In genomic region chr14:77924392-77924948, GRCh38 we compare ENCODE assay signal across 18 cellular contexts.
"Had no signal": no experiment of that assay in that cellular context is flagged by ENCODE, and none has a peak within 500 bp of the region (broad histone marks: within the 10 kb centered on the region; RNA-seq: fewer than 3 reads in every experiment).

No MANE protein-coding gene starts in this region.

- H3K4me1 Mint-ChIP-seq: IgD-negative memory B cell had no signal

- H3K4me1 ChIP-seq: SJSA1 had no signal

- H3K4me2 ChIP-seq: SK-N-SH had no signal

- H3K27ac Mint-ChIP-seq: IgD-negative memory B cell had no signal

- H3K27ac ChIP-seq: SJSA1 had no signal

- H3K4me3 ChIP-seq: SJSA1 had no signal

- H3K27me3 ChIP-seq: SJSA1 had no signal

- H3K9ac ChIP-seq: SK-N-SH had no signal

- H3K9me3 ChIP-seq: SJSA1, SK-N-SH had no signal

- H3K36me3 ChIP-seq: SJSA1 had no signal

- H3K27me3 Mint-ChIP-seq: IgD-negative memory B cell had no signal

- DNase-seq: KBM-7, MV-4-11, NCI-H1048, NCI-H1105, NCI-H1436 treated with DMSO at 0.1 percent for 48 hours, NCI-H1694, NCI-H2029 treated with DMSO at 0.1 percent for 48 hours, NCI-H2171 treated with DMSO at 0.1 percent for 48 hours, NCI-H345, NCI-H446 treated with DMSO at 0.1 percent for 48 hours, NCI-H69, NCI-H774, Right ventricle myocardium superior, RPMI8226, SIG-M5 had no signal
